24 cellular contexts compared by ENCODE assay signal in genomic region chr1:41215623-41216022, GRCh38.
"Had no signal": no experiment of that assay in that cellular context is flagged by ENCODE, and none has a peak within 500 bp of the region (broad histone marks: within the 10 kb centered on the region; RNA-seq: fewer than 3 reads in every experiment).

No MANE protein-coding gene starts in this region.

- H3K27ac Mint-ChIP-seq: activated naive CD4-positive, alpha-beta T cell treated with anti-CD3 and anti-CD28 coated beads, Interleukin-2, amount 10 ng/mL, durations not matched to agents 7 days and 5 days; activated naive CD8-positive, alpha-beta T cell; activated T-cell treated with anti-CD3 and anti-CD28 coated beads, Interleukin-2, amount 50 U/mL, for 24 hours; activated T-cell treated with anti-CD3 and anti-CD28 coated beads, Interleukin-2, amount 50 U/mL, for 72 hours; WTC11 had no signal

- H3K27ac ChIP-seq: brain microvascular endothelial cell, epithelial cell of prostate, esophagus squamous epithelium, gastroesophageal sphincter, heart right ventricle, hepatocyte had no signal

- H3K4me2 ChIP-seq: hepatocyte had no signal

- H3K27me3 Mint-ChIP-seq: activated naive CD4-positive, alpha-beta T cell treated with anti-CD3 and anti-CD28 coated beads, Interleukin-2, amount 10 ng/mL, durations not matched to agents 7 days and 5 days; activated naive CD8-positive, alpha-beta T cell; activated T-cell treated with anti-CD3 and anti-CD28 coated beads, Interleukin-2, amount 50 U/mL, for 24 hours had no signal

- H3K27me3 ChIP-seq: brain microvascular endothelial cell, esophagus squamous epithelium, gastroesophageal sphincter, heart right ventricle, hepatocyte had no signal

- H3K36me3 ChIP-seq: brain microvascular endothelial cell had no signal

- DNase-seq: activated CD4-positive, alpha-beta T cell treated with anti-CD3 and anti-CD28 coated beads for 48 hours; activated CD4-positive, alpha-beta T cell treated with anti-CD3 and anti-CD28 coated beads, Interleukin-2, amount 50 U/mL, for 1 hour; activated CD4-positive, alpha-beta T cell treated with anti-CD3 and anti-CD28 coated beads, Interleukin-2, amount 50 U/mL, for 48 hours; activated CD8-positive, alpha-beta memory T cell treated with anti-CD3 and anti-CD28 coated beads, Interleukin-2, amount 50 U/mL, for 48 hours; activated gamma-delta T cell; activated naive CD4-positive, alpha-beta T cell; activated naive CD4-positive, alpha-beta T cell treated with anti-CD3 and anti-CD28 coated beads, Interleukin-2, amount 10 ng/mL, durations not matched to agents 7 days and 5 days; activated T-cell treated with anti-CD3 and anti-CD28 coated beads for 4 hours; activated T-cell treated with anti-CD3 and anti-CD28 coated beads, Interleukin-2, amount 50 U/mL, for 24 hours; activated T-cell treated with anti-CD3 and anti-CD28 coated beads, Interleukin-2, amount 50 U/mL, for 72 hours; amniotic stem cell; anterior cingulate cortex; brain microvascular endothelial cell; cortex of kidney; effector CD8-positive, alpha-beta T cell; esophagus squamous epithelium; foreskin melanocyte; heart right ventricle; T-helper 2 cell had no signal

- H3K4me3 ChIP-seq: esophagus squamous epithelium, gastroesophageal sphincter, heart right ventricle, hepatocyte had no signal

- H3K4me3 Mint-ChIP-seq: activated naive CD4-positive, alpha-beta T cell treated with anti-CD3 and anti-CD28 coated beads, Interleukin-2, amount 10 ng/mL, durations not matched to agents 7 days and 5 days; activated naive CD8-positive, alpha-beta T cell; activated T-cell treated with anti-CD3 and anti-CD28 coated beads, Interleukin-2, amount 50 U/mL, for 24 hours; activated T-cell treated with anti-CD3 and anti-CD28 coated beads, Interleukin-2, amount 50 U/mL, for 72 hours; WTC11 had no signal

- H3K4me1 Mint-ChIP-seq: WTC11 had no signal

- H2AFZ ChIP-seq: hepatocyte had no signal

- ATAC-seq: activated T-cell treated with anti-CD3 and anti-CD28 coated beads, Interleukin-2, amount 50 U/mL, for 72 hours; gastroesophageal sphincter; heart right ventricle; WTC11 had no signal

- H3K4me1 ChIP-seq: esophagus squamous epithelium had no signal
